In genomic region chr15:44243829-44244228, GRCh38 we compare ENCODE assay signal across 21 cellular contexts. TPM values are rescaled to one million over a fixed set of nuclear protein-coding genes. Genes with fewer than 3 reads are reported as not detected.
DNase-seq lines count a peak whose midpoint lies in the region; ATAC-seq, FAIRE-seq and TF ChIP-seq lines count a peak whose summit lies in the region.
"Had no signal": no experiment of that assay in that cellular context is flagged by ENCODE, and none has a peak within 500 bp of the region (broad histone marks: within the 10 kb centered on the region; RNA-seq: fewer than 3 reads in every experiment).

No MANE protein-coding gene starts in this region.

- POLR2A ChIA-PET in HCT116 (lab: Charles Lee) (no interaction called here), RWPE1 (lab: Yijun Ruan, JAX; ENCODE audit: low non-redundant PET) (no interaction called here)

- peak overlapping the region; percentile 70 for H2AFZ ChIP-seq in HCT116 (ENCODE audit: low read depth, low read length, poor library complexity, severe bottlenecking)

- peak; percentile 44 to 65 (median 45); a peak in 5 of 6 replicates for TF ChIP-seq CTCF in HCT116 (IDR thresholded peaks at IDR 0.05 in 2 of 3, conservative IDR thresholded peaks at IDR 0.05 in 1 of 3; ENCODE audit: borderline replicate concordance in 1 of 3, insufficient read depth in 1 of 3, low read depth in 2 of 3, low read length in 2 of 3)
- peak; percentile 38 for TF ChIP-seq CTCF in RWPE1 (conservative IDR thresholded peaks at IDR 0.05; ENCODE audit: low read depth)
- peak; percentile 46 for TF ChIP-seq CTCF in epithelial cell of proximal tubule (conservative IDR thresholded peaks at IDR 0.05; ENCODE audit: low read depth, low read length)
- peak; percentile 21 for TF ChIP-seq CTCF in retinal pigment epithelial cell (conservative IDR thresholded peaks at IDR 0.05; ENCODE audit: low read depth, low read length)

- no peaks in the 10 kb centered on the region for H4K20me1 ChIP-seq in HCT116 (ENCODE audit: insufficient read depth)

- ATAC-seq in HCT116: peak; percentile 86
- ATAC-seq: naive thymus-derived CD8-positive, alpha-beta T cell; psoas muscle had no signal

- no peaks in the 10 kb centered on the region for H3K79me2 ChIP-seq in HCT116 (ENCODE audit: insufficient read depth, low read length)

- no peaks in the 10 kb centered on the region for H3K9me3 ChIP-seq in HCT116 (ENCODE audit: control insufficient read depth in 1 of 2, insufficient read depth in 1 of 2, low read depth in 1 of 2, low read length in 2 of 2)
- H3K9me3 ChIP-seq: HAP-1, psoas muscle, spleen, tibial artery had no signal

- no peak overlapping the region for H3K4me3 ChIP-seq in HCT116 (replicated peaks in 1 of 2; ENCODE audit: low read depth in 1 of 2, low read length in 2 of 2)
- H3K4me3 ChIP-seq in epithelial cell of proximal tubule (ENCODE audit: low read depth, low read length): no peak overlapping the region
- H3K4me3 ChIP-seq in retinal pigment epithelial cell (ENCODE audit: low read length): no peak overlapping the region
- H3K4me3 ChIP-seq: HAP-1, psoas muscle, spleen, tibial artery had no signal

- H3K4me1 ChIP-seq in HCT116 (ENCODE audit: control insufficient read depth in 1 of 2, insufficient read depth in 2 of 2, low read length in 2 of 2): peaks cover 0 to 3% of the 10 kb centered on the region in 2 experiments; a peak in 1 of 4 replicates
- H3K4me1 ChIP-seq: HAP-1, psoas muscle, spleen, tibial artery had no signal

- no peak overlapping the region for H3K4me2 ChIP-seq in HCT116 (ENCODE audit: low read length)

- H3K36me3 ChIP-seq in HCT116 (ENCODE audit: control insufficient read depth in 1 of 2, insufficient read depth in 2 of 2, low read length in 2 of 2): no peaks in the 10 kb centered on the region
- H3K36me3 ChIP-seq: HAP-1, spleen, tibial artery had no signal

- intact Hi-C loops in HCT116 (cut with micrococcal nuclease): no loop called here

- CTCF ChIA-PET in HCT116 (lab: Charles Lee) (interaction anchor here (0.6 to 1.1 kb wide), 5 partner anchors 10 to 257 kb away, joined by 3 to 5 read pairs (median 4); no protein-coding TSS in a partner anchor), RWPE1 (lab: Yijun Ruan, JAX) (interaction anchor here (0.6 kb wide), 2 partner anchors 86 to 389 kb away, joined by 3 to 4 read pairs; no protein-coding TSS in a partner anchor)

- no peaks in the 10 kb centered on the region for H3K9me2 ChIP-seq in HCT116 (ENCODE audit: insufficient read depth)

- H3K27ac ChIP-seq in HCT116 (ENCODE audit: low read depth, low read length) (no peak overlapping the region), RWPE1 (no peak overlapping the region)
- H3K27ac ChIP-seq: psoas muscle, spleen, tibial artery had no signal

- peak; percentile 23 for DNase-seq in HCT116 (ENCODE audit: low read depth, low spot score)
- DNase-seq in RWPE1 (ENCODE audit: low spot score): no peak
- no peak for DNase-seq in epithelial cell of proximal tubule (ENCODE audit: low read depth)
- no peak for DNase-seq in retinal pigment epithelial cell (ENCODE audit: low read depth)
- DNase-seq in RCC 7860 (ENCODE audit: low spot score): no peak
- no peak for DNase-seq in NCI-H1417 treated with DMSO at 0.1 percent for 48 hours (lab: John Stamatoyannopoulos, UW)
- no peak for DNase-seq in NCI-H345 treated with DMSO at 0.1 percent for 48 hours (lab: John Stamatoyannopoulos, UW; ENCODE audit: unreplicated experiment)
- no peak for DNase-seq in stimulated activated CD4-positive, alpha-beta T cell treated with anti-CD3 and anti-CD28 coated beads, Interleukin-4, amount 100 ng/mL, for 24 hours
- DNase-seq: activated naive CD4-positive, alpha-beta T cell treated with anti-CD3 and anti-CD28 coated beads, Interleukin-2, amount 10 ng/mL, durations not matched to agents 7 days and 5 days; dermis blood vessel endothelial cell; erythroblast; naive thymus-derived CD8-positive, alpha-beta T cell; NCI-H1930; NCI-H510A treated with DMSO at 0.1 percent for 48 hours; psoas muscle; spleen; SW 1271; tibial artery had no signal

- FAIRE-seq in RCC 7860 (lab: Jason Lieb, UNC): no peak
- FAIRE-seq: islet of Langerhans, TTC549 had no signal

- no peaks in the 10 kb centered on the region for H3K27me3 ChIP-seq in HCT116 (ENCODE audit: insufficient read depth, low read length)

- RAD21 ChIA-PET in HCT116 (lab: Charles Lee; ENCODE audit: low non-redundant PET in 1 of 2, low total read pairs in 2 of 2, uncharacterized antibody in 2 of 2, unreplicated experiment in 2 of 2): interaction anchor here in 1 of 2 experiments (0.6 kb wide), 2 partner anchors 328 to 339 kb away, joined by 3 to 4 read pairs; no protein-coding TSS in a partner anchor

- no peak overlapping the region for H3K9ac ChIP-seq in HCT116 (ENCODE audit: low read length)

- BruUV-seq in HCT116 (replicated peaks; lab: Mats Ljungman, UMichigan): no TSS peak

- peak; percentile 74 for TF ChIP-seq RAD21 in HCT116 (IDR thresholded peaks at IDR 0.05; ENCODE audit: low read depth)

- TF ChIP-seq POLR2A in HCT116 (IDR thresholded peaks at IDR 0.05; ENCODE audit: borderline replicate concordance, extremely low read depth, insufficient read depth, insufficient read length): no peak

TF ChIP-seq in HCT116, 20 proteins besides CTCF, POLR2A, EP300 and RAD21:
- TF ChIP-seq YY1 (IDR thresholded peaks at IDR 0.05; ENCODE audit: extremely low read depth, insufficient replicate concordance, low read depth, low read length) (no peak), SRF (IDR thresholded peaks at IDR 0.05; ENCODE audit: low read depth) (0 out of 2 replicates have a peak, but pooled peaks have one; percentile 12)

RNA-seq across cellular contexts. Expression of gene GOLM2, which starts 44.7 kb away (rescaled TPM):
- total RNA-seq in HCT116 (2021; ENCODE audit: unreplicated experiment) (77.8 TPM), epithelial cell of proximal tubule (22.9 and 36.5 TPM in 2 replicates)
- 22.7 and 27.6 TPM in 2 replicates for polyA plus RNA-seq in HCT116 (2012)

RNA-seq across cellular contexts. Expression of gene FRMD5, which starts 48.8 kb away (rescaled TPM):
- total RNA-seq in HCT116 (2021; ENCODE audit: unreplicated experiment) (27.2 TPM), epithelial cell of proximal tubule (3.0 TPM in 2 replicates)
- polyA plus RNA-seq in HCT116 (2012): 18.2 and 20.6 TPM in 2 replicates
- total RNA-seq: psoas muscle had no signal
